ENCODE assay signal across 1 cellular context in the genomic region with DNA sequence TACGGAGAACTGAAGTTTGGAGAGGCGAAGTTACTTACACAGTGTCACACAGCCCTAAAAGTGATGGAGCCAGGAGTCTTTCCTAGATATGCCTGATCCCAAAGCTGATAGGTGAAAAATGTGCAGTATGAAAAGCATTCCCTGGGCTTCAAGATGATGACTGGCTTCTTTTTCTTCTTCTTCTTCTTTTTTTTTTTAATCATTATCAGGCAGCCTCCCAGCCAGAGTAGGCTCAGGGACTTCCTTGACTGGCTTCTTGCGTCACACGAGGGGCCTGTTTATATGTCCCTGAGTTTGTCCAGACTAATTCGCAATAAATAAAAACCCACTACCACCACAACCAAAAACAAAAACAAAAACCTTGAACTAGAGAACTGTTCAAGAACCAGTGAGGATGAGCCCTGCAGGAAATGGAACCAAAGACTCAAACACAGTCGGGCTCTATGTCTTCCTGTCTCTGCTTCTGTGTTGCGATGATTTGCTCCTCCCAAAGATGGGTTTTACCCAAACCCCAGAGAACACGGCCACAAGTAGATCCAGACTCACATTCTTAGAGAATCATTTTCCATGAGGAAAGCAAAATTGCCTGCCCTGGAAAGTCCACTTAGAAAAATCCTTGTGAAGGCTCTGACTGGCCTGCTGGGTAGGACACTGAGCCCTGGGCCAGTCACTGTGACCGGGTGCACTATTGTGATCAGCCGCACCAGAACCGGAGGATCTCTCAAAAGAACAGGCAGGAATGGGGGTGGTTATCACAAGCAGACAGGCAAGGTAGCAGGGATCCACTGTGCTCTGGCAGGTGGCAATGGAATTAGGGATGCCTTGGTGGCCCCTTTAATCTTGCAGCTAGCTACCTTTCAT.
TF ChIP-seq lines count a peak whose summit lies in the region.

No MANE protein-coding gene starts in this region.

TF ChIP-seq in GM23338, 12 proteins besides CTCF, POLR2A, EP300 and RAD21:
- TF ChIP-seq ZNF462 (CRISPR knock-in tag; IDR thresholded peaks at IDR 0.05) (no peak), POLR2AphosphoS5 (IDR thresholded peaks at IDR 0.05; ENCODE audit: low read depth) (no peak), CREB1 (CRISPR knock-in tag; IDR thresholded peaks at IDR 0.05; ENCODE audit: low read depth) (no peak), ZNF331 (CRISPR knock-in tag; IDR thresholded peaks at IDR 0.05; ENCODE audit: low read depth) (no peak), JUNB (IDR thresholded peaks at IDR 0.05; ENCODE audit: unreplicated experiment) (no peak), ZNF114 (CRISPR knock-in tag; IDR thresholded peaks at IDR 0.05) (no peak), NANOG (IDR thresholded peaks at IDR 0.05; ENCODE audit: borderline replicate concordance) (no peak), STAT1 (IDR thresholded peaks at IDR 0.05; ENCODE audit: unreplicated experiment) (no peak), EZH2phosphoT487 (IDR thresholded peaks at IDR 0.05; ENCODE audit: unreplicated experiment) (no peak), EZH2 (IDR thresholded peaks at IDR 0.05; ENCODE audit: low read depth, unreplicated experiment) (no peak)
- TF ChIP-seq, protein P1, sequence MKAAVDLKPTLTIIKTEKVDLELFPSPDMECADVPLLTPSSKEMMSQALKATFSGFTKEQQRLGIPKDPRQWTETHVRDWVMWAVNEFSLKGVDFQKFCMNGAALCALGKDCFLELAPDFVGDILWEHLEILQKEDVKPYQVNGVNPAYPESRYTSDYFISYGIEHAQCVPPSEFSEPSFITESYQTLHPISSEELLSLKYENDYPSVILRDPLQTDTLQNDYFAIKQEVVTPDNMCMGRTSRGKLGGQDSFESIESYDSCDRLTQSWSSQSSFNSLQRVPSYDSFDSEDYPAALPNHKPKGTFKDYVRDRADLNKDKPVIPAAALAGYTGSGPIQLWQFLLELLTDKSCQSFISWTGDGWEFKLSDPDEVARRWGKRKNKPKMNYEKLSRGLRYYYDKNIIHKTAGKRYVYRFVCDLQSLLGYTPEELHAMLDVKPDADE (IDR thresholded peaks at IDR 0.05) = no peak
- TF ChIP-seq, protein P2, sequence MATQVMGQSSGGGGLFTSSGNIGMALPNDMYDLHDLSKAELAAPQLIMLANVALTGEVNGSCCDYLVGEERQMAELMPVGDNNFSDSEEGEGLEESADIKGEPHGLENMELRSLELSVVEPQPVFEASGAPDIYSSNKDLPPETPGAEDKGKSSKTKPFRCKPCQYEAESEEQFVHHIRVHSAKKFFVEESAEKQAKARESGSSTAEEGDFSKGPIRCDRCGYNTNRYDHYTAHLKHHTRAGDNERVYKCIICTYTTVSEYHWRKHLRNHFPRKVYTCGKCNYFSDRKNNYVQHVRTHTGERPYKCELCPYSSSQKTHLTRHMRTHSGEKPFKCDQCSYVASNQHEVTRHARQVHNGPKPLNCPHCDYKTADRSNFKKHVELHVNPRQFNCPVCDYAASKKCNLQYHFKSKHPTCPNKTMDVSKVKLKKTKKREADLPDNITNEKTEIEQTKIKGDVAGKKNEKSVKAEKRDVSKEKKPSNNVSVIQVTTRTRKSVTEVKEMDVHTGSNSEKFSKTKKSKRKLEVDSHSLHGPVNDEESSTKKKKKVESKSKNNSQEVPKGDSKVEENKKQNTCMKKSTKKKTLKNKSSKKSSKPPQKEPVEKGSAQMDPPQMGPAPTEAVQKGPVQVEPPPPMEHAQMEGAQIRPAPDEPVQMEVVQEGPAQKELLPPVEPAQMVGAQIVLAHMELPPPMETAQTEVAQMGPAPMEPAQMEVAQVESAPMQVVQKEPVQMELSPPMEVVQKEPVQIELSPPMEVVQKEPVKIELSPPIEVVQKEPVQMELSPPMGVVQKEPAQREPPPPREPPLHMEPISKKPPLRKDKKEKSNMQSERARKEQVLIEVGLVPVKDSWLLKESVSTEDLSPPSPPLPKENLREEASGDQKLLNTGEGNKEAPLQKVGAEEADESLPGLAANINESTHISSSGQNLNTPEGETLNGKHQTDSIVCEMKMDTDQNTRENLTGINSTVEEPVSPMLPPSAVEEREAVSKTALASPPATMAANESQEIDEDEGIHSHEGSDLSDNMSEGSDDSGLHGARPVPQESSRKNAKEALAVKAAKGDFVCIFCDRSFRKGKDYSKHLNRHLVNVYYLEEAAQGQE (IDR thresholded peaks at IDR 0.05; ENCODE audit: unreplicated experiment) = no peak
